ENCODE assay signal across 1 cellular context in the genomic region with DNA sequence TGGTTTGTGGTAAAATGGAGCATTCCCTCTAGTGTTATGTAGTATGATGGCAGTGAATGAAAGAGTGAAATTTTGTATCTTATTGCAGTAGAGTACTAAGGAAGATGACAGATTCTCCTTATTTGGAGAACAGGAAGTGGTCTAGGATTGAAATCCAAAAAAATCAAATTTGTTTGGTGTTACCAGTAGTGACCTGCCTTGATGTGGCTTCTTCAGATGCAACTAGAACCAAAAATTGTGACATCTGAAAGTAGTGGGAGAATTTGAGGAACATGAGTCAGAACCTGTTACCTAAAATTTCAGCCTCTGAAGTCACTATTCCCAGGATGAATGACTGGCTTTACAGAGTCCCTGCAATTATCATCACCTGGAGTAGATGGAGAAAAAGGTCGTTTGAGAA.
TF ChIP-seq lines count a peak whose summit lies in the region.

No MANE protein-coding gene starts in this region.

TF ChIP-seq in GM23338, 12 proteins besides CTCF, POLR2A, EP300 and RAD21 (continued from another document):
- TF ChIP-seq, protein P1, sequence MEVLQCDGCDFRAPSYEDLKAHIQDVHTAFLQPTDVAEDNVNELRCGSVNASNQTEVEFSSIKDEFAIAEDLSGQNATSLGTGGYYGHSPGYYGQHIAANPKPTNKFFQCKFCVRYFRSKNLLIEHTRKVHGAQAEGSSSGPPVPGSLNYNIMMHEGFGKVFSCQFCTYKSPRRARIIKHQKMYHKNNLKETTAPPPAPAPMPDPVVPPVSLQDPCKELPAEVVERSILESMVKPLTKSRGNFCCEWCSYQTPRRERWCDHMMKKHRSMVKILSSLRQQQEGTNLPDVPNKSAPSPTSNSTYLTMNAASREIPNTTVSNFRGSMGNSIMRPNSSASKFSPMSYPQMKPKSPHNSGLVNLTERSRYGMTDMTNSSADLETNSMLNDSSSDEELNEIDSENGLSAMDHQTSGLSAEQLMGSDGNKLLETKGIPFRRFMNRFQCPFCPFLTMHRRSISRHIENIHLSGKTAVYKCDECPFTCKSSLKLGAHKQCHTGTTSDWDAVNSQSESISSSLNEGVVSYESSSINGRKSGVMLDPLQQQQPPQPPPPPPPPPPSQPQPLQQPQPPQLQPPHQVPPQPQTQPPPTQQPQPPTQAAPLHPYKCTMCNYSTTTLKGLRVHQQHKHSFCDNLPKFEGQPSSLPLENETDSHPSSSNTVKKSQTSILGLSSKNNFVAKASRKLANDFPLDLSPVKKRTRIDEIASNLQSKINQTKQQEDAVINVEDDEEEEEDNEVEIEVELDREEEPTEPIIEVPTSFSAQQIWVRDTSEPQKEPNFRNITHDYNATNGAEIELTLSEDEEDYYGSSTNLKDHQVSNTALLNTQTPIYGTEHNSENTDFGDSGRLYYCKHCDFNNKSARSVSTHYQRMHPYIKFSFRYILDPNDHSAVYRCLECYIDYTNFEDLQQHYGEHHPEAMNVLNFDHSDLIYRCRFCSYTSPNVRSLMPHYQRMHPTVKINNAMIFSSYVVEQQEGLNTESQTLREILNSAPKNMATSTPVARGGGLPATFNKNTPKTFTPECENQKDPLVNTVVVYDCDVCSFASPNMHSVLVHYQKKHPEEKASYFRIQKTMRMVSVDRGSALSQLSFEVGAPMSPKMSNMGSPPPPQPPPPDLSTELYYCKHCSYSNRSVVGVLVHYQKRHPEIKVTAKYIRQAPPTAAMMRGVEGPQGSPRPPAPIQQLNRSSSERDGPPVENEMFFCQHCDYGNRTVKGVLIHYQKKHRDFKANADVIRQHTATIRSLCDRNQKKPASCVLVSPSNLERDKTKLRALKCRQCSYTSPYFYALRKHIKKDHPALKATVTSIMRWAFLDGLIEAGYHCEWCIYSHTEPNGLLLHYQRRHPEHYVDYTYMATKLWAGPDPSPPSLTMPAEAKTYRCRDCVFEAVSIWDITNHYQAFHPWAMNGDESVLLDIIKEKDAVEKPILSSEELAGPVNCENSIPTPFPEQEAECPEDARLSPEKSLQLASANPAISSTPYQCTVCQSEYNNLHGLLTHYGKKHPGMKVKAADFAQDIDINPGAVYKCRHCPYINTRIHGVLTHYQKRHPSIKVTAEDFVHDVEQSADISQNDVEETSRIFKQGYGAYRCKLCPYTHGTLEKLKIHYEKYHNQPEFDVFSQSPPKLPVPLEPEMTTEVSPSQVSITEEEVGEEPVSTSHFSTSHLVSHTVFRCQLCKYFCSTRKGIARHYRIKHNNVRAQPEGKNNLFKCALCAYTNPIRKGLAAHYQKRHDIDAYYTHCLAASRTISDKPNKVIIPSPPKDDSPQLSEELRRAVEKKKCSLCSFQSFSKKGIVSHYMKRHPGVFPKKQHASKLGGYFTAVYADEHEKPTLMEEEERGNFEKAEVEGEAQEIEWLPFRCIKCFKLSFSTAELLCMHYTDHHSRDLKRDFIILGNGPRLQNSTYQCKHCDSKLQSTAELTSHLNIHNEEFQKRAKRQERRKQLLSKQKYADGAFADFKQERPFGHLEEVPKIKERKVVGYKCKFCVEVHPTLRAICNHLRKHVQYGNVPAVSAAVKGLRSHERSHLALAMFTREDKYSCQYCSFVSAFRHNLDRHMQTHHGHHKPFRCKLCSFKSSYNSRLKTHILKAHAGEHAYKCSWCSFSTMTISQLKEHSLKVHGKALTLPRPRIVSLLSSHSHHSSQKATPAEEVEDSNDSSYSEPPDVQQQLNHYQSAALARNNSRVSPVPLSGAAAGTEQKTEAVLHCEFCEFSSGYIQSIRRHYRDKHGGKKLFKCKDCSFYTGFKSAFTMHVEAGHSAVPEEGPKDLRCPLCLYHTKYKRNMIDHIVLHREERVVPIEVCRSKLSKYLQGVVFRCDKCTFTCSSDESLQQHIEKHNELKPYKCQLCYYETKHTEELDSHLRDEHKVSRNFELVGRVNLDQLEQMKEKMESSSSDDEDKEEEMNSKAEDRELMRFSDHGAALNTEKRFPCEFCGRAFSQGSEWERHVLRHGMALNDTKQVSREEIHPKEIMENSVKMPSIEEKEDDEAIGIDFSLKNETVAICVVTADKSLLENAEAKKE (CRISPR knock-in tag; IDR thresholded peaks at IDR 0.05) = no peak
- TF ChIP-seq JUNB (IDR thresholded peaks at IDR 0.05; ENCODE audit: unreplicated experiment) = no peak
- TF ChIP-seq, protein P2, sequence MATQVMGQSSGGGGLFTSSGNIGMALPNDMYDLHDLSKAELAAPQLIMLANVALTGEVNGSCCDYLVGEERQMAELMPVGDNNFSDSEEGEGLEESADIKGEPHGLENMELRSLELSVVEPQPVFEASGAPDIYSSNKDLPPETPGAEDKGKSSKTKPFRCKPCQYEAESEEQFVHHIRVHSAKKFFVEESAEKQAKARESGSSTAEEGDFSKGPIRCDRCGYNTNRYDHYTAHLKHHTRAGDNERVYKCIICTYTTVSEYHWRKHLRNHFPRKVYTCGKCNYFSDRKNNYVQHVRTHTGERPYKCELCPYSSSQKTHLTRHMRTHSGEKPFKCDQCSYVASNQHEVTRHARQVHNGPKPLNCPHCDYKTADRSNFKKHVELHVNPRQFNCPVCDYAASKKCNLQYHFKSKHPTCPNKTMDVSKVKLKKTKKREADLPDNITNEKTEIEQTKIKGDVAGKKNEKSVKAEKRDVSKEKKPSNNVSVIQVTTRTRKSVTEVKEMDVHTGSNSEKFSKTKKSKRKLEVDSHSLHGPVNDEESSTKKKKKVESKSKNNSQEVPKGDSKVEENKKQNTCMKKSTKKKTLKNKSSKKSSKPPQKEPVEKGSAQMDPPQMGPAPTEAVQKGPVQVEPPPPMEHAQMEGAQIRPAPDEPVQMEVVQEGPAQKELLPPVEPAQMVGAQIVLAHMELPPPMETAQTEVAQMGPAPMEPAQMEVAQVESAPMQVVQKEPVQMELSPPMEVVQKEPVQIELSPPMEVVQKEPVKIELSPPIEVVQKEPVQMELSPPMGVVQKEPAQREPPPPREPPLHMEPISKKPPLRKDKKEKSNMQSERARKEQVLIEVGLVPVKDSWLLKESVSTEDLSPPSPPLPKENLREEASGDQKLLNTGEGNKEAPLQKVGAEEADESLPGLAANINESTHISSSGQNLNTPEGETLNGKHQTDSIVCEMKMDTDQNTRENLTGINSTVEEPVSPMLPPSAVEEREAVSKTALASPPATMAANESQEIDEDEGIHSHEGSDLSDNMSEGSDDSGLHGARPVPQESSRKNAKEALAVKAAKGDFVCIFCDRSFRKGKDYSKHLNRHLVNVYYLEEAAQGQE (IDR thresholded peaks at IDR 0.05; ENCODE audit: unreplicated experiment) = no peak
- no peak for TF ChIP-seq POLR2AphosphoS5 (IDR thresholded peaks at IDR 0.05; ENCODE audit: low read depth)
- TF ChIP-seq NANOG (IDR thresholded peaks at IDR 0.05; ENCODE audit: borderline replicate concordance) = no peak
TF ChIP-seq in GM23338: peak in this region for 0.
